In genomic region chr11:112172362-112172994, GRCh38 we compare ENCODE assay signal across 14 cellular contexts. TPM values are rescaled to one million over a fixed set of nuclear protein-coding genes. Genes with fewer than 3 reads are reported as not detected.
DNase-seq lines count a peak whose midpoint lies in the region; ATAC-seq, FAIRE-seq and TF ChIP-seq lines count a peak whose summit lies in the region.
"Had no signal": no experiment of that assay in that cellular context is flagged by ENCODE, and none has a peak within 500 bp of the region (broad histone marks: within the 10 kb centered on the region; RNA-seq: fewer than 3 reads in every experiment).

No MANE protein-coding gene starts in this region.

- 60 to 78% (median 64%) methylated on average over 2 of the region's 2 CpGs for WGBS in small intestine, 3 donors

- H3K27ac ChIP-seq in small intestine (ENCODE audit: low read depth in 1 of 2, low read length in 1 of 2): no peak overlapping the region
- H3K27ac ChIP-seq: coronary artery, tibial nerve had no signal

- H3K4me1 ChIP-seq in small intestine (ENCODE audit: control insufficient read depth in 2 of 2, insufficient read depth in 1 of 2, low read depth in 1 of 2, low read length in 1 of 2): peaks cover 3% of the 10 kb centered on the region in 2 donors

- no peak for TF ChIP-seq CTCF in AG10803 (conservative IDR thresholded peaks at IDR 0.05; ENCODE audit: low read length)
- TF ChIP-seq CTCF in bronchial epithelial cell (IDR thresholded peaks at IDR 0.05; ENCODE audit: insufficient read depth, low read length, severe bottlenecking): no peak

- DNase-seq in AG10803 (ENCODE audit: low read depth) (peak; percentile 57), bronchial epithelial cell (ENCODE audit: low read depth) (peak; percentile 57), NOMO-1 treated with dmso at 0.1 percent for 144 hours (lab: John Stamatoyannopoulos, UW; ENCODE audit: unreplicated experiment) (no peak), foreskin melanocyte (no peak), small intestine (no peak)
- DNase-seq in activated effector memory CD4-positive, alpha-beta T cell treated with Interleukin-2 at 50 U/mL for 16 hours: no peak
- DNase-seq: activated T-cell treated with anti-CD3 and anti-CD28 coated beads, Interleukin-2, amount 50 U/mL, for 24 hours; natural killer cell; NCI-H1105 had no signal

- H3K36me3 ChIP-seq in bronchial epithelial cell (ENCODE audit: control insufficient read depth, insufficient read depth, low read length): no peaks in the 10 kb centered on the region
- H3K36me3 ChIP-seq in small intestine (ENCODE audit: control insufficient read depth in 2 of 2, insufficient read depth in 2 of 2, low read length in 2 of 2): no peaks in the 10 kb centered on the region
- H3K36me3 ChIP-seq: tibial nerve had no signal

- H3K4me3 ChIP-seq in AG10803 (ENCODE audit: low read length) (no peak overlapping the region), bronchial epithelial cell (ENCODE audit: low read depth, low read length) (no peak overlapping the region), small intestine (ENCODE audit: low read depth in 1 of 2, low read length in 2 of 2) (no peak overlapping the region)
- H3K4me3 ChIP-seq: coronary artery, tibial nerve had no signal

- no peaks in the 10 kb centered on the region for H3K9me3 ChIP-seq in small intestine (ENCODE audit: control insufficient read depth, low read depth)
- H3K9me3 ChIP-seq: tibial nerve had no signal

- ATAC-seq in GM18870 (IDR thresholded peaks at IDR 0.05; ENCODE audit: unreplicated experiment) (peak; percentile 72), HG03097 (IDR thresholded peaks at IDR 0.05; ENCODE audit: low FRiP score, unreplicated experiment) (peak; percentile 44)
- ATAC-seq: natural killer cell had no signal

- no peaks in the 10 kb centered on the region for H3K27me3 ChIP-seq in bronchial epithelial cell (ENCODE audit: control insufficient read depth, insufficient read depth, low read length)
- no peaks in the 10 kb centered on the region for H3K27me3 ChIP-seq in small intestine (ENCODE audit: control insufficient read depth in 2 of 2, insufficient read depth in 2 of 2, low read length in 2 of 2)
- H3K27me3 ChIP-seq: tibial nerve had no signal

- FAIRE-seq in bronchial epithelial cell (lab: Jason Lieb, UNC) (no peak), small intestine (lab: Jason Lieb, UNC) (no peak)
- FAIRE-seq: GM12891 had no signal

RNA-seq across cellular contexts. Expression of gene BCO2, which starts 2.8 kb away (rescaled TPM):
- total RNA-seq in bronchial epithelial cell: 1.0 and 2.1 TPM in 2 replicates
- polyA plus RNA-seq in small intestine: 10 to 100 TPM in 1 of 3 donors, 1 to 10 TPM in 2; 1.1 to 11.6 (median 5.4) TPM

RNA-seq across cellular contexts. Expression of gene TEX12, which starts 5.3 kb away (rescaled TPM):
- 0.26 TPM in 1 of 2 replicates, not detected in the other for total RNA-seq in bronchial epithelial cell
- polyA plus RNA-seq in small intestine: 1 to 10 TPM in 1 of 3 donors, not detected in 2; 1.6 TPM

RNA-seq across cellular contexts. Expression of gene IL18, which starts 8.6 kb away (rescaled TPM):
- 33.8 and 72.1 TPM in 2 replicates for total RNA-seq in bronchial epithelial cell
- 10 to 100 TPM; 18.6 to 74.0 (median 53.7) TPM for polyA plus RNA-seq in small intestine

RNA-seq across cellular contexts. Expression of gene PTS, which starts 53.8 kb away (rescaled TPM):
- 68.4 and 74.4 TPM in 2 replicates for total RNA-seq in bronchial epithelial cell
- polyA plus RNA-seq in small intestine: 10 to 100 TPM; 33.8 to 57.3 (median 44.0) TPM

Comparison
In these comparisons a context has a peak if more than half of its experiments do, and no peak if none do; other contexts are left out.
1. DNase-seq: peak in AG10803 (single experiment) and bronchial epithelial cell (single experiment); none in NOMO-1 treated with dmso at 0.1 percent for 144 hours (single experiment), foreskin melanocyte (single experiment), activated effector memory CD4-positive, alpha-beta T cell treated with Interleukin-2 at 50 U/mL for 16 hours (single experiment) and small intestine (single experiment).